In the genomic region with DNA sequence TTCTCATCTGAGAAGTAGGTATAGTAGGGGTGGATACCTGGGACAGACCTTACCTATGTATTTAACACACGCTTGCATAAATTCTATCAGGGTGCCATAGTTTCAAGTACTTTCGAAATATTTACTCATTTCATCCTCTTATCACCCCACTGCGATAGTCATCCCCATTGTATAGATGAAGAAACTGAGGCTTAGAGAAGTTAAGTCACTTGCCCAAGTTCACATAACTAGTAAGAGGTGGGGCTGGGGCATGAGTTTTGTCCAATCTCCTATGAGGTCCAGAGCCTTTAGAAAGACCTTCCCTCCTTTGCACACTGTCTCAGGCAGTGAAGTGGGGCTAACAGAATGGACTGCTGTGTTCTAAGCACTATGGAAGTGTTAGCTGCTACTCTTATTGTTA, we compare ENCODE assay signal across 15 cellular contexts. TPM values are rescaled to one million over a fixed set of nuclear protein-coding genes. Genes with fewer than 3 reads are reported as not detected.
A peak's percentile ranks its signal among the peaks of the same experiment; 100 is the strongest.
DNase-seq lines count a peak whose midpoint lies in the region; ATAC-seq and TF ChIP-seq lines count a peak whose summit lies in the region.
"Had no signal": no experiment of that assay in that cellular context is flagged by ENCODE, and none has a peak within 500 bp of the region (broad histone marks: within the 10 kb centered on the region; RNA-seq: fewer than 3 reads in every experiment).

No MANE protein-coding gene starts in this region.

- CTCF ChIA-PET in mammary epithelial cell (lab: Charles Lee; ENCODE audit: low non-redundant PET) (no interaction called here), MCF 10A (lab: Yijun Ruan, JAX) (interaction anchor here (1.4 kb wide), 1 partner anchor 13 kb away, joined by 3 read pairs; no protein-coding TSS in a partner anchor)

- H3K4me3 Mint-ChIP-seq in MCF 10A (ENCODE audit: unreplicated experiment), result no peak overlapping the region
- peak overlapping the region; percentile 36 for H3K4me3 Mint-ChIP-seq in nephron progenitor cell
- H3K4me3 Mint-ChIP-seq: CD14-positive monocyte; CD4-positive, alpha-beta memory T cell had no signal

- H4K20me1 ChIP-seq in mammary epithelial cell (ENCODE audit: insufficient read depth, low read length), result no peaks in the 10 kb centered on the region
- H4K20me1 ChIP-seq: BLaER1 had no signal

- H3K36me3 Mint-ChIP-seq in MCF 10A (ENCODE audit: insufficient read depth, unreplicated experiment), result no peaks in the 10 kb centered on the region
- H3K36me3 Mint-ChIP-seq in nephron progenitor cell (ENCODE audit: low read depth), result no peaks in the 10 kb centered on the region
- H3K36me3 Mint-ChIP-seq: CD14-positive monocyte; CD4-positive, alpha-beta memory T cell had no signal

- no peak overlapping the region for H3K4me3 ChIP-seq in mammary epithelial cell (replicated peaks in 1 of 3; ENCODE audit: insufficient read depth in 1 of 3, low read depth in 2 of 3, low read length in 3 of 3)
- no peak overlapping the region for H3K4me3 ChIP-seq in lower lobe of right lung
- H3K4me3 ChIP-seq: BLaER1, HAP-1 had no signal

- intact Hi-C loops in mammary epithelial cell (cut with micrococcal nuclease), result no loop called here
- intact Hi-C loops in MCF 10A (cut with micrococcal nuclease), result no loop called here
- intact Hi-C loops in lower lobe of right lung (cut with DNase I), result no loop called here

- H3K9ac ChIP-seq in mammary epithelial cell (ENCODE audit: insufficient read depth, low read length), result no peak overlapping the region
- H3K9ac ChIP-seq: BLaER1 had no signal

- no peak for ATAC-seq in lower lobe of right lung

- peaks cover 5% of the 10 kb centered on the region for H3K4me1 ChIP-seq in mammary epithelial cell (ENCODE audit: insufficient read depth, low read length)
- no peaks in the 10 kb centered on the region for H3K4me1 ChIP-seq in lower lobe of right lung
- H3K4me1 ChIP-seq: HAP-1 had no signal

- H3K9me3 ChIP-seq in mammary epithelial cell (replicated peaks; ENCODE audit: insufficient read depth, low read length) (no peaks in the 10 kb centered on the region), lower lobe of right lung (no peaks in the 10 kb centered on the region)
- H3K9me3 ChIP-seq: BLaER1, HAP-1 had no signal

- H3K27me3 ChIP-seq in mammary epithelial cell (ENCODE audit: insufficient read depth, low read length), result no peaks in the 10 kb centered on the region
- peaks cover 41% of the 10 kb centered on the region for H3K27me3 ChIP-seq in lower lobe of right lung (ENCODE audit: low read depth)

- no peak overlapping the region for H3K27ac Mint-ChIP-seq in MCF 10A (ENCODE audit: low read depth, unreplicated experiment)
- H3K27ac Mint-ChIP-seq in nephron progenitor cell, result no peak overlapping the region
- H3K27ac Mint-ChIP-seq: CD4-positive, alpha-beta memory T cell had no signal

- dilution Hi-C loops in mammary epithelial cell (cut with HindIII; ENCODE audit: low sequenced_read_pairs), result loop anchor here (5.0 to 10.0 kb wide), 3 partner anchors 34 to 162 kb away; a partner anchor contains a TSS

- 97% methylated on average over 3 of the region's 3 CpGs for WGBS in mammary epithelial cell (ENCODE audit: low coverage, missing lambda C conversion rate)

- no peak overlapping the region for H3K4me2 ChIP-seq in mammary epithelial cell (ENCODE audit: insufficient read depth, low read depth, low read length)
- H3K4me2 ChIP-seq: BLaER1 had no signal

- in situ Hi-C loops in mammary epithelial cell (cut with MboI; ENCODE audit: low sequenced_read_pairs in 2 of 2), result no loop called here

- H3K79me2 ChIP-seq in mammary epithelial cell (ENCODE audit: insufficient read depth, low read length), result no peaks in the 10 kb centered on the region

- H3K27me3 Mint-ChIP-seq in MCF 10A (ENCODE audit: insufficient read depth, unreplicated experiment), result peaks cover 14% of the 10 kb centered on the region
- H3K27me3 Mint-ChIP-seq in nephron progenitor cell (ENCODE audit: low read depth, poor library complexity), result peaks cover 15% of the 10 kb centered on the region

- H2AFZ ChIP-seq in mammary epithelial cell (ENCODE audit: low read depth, low read length), result peak overlapping the region; percentile 78

- POLR2A ChIA-PET in MCF 10A (lab: Yijun Ruan, JAX), result no interaction called here

- H3K27ac ChIP-seq in mammary epithelial cell (ENCODE audit: insufficient read depth, low read depth, low read length) (no peak overlapping the region), lower lobe of right lung (no peak overlapping the region)
- H3K27ac ChIP-seq: BLaER1 had no signal

- no TSS peak for BruUV-seq in mammary epithelial cell (replicated peaks; lab: Mats Ljungman, UMichigan)
- BruUV-seq in MCF 10A (replicated peaks; lab: Mats Ljungman, UMichigan), result no TSS peak

- H3K9me3 Mint-ChIP-seq in MCF 10A (ENCODE audit: unreplicated experiment), result no peaks in the 10 kb centered on the region
- H3K9me3 Mint-ChIP-seq in nephron progenitor cell, result no peaks in the 10 kb centered on the region

- H3K36me3 ChIP-seq in mammary epithelial cell (ENCODE audit: insufficient read depth, low read length), result no peaks in the 10 kb centered on the region
- H3K36me3 ChIP-seq in lower lobe of right lung, result no peaks in the 10 kb centered on the region
- H3K36me3 ChIP-seq: BLaER1, HAP-1 had no signal

- TF ChIP-seq CTCF in mammary epithelial cell (conservative IDR thresholded peaks at IDR 0.05 in 1 of 2, IDR thresholded peaks at IDR 0.05 in 1 of 2; ENCODE audit: extremely low read depth in 1 of 2, insufficient read depth in 1 of 2, low read depth in 1 of 2, low read length in 2 of 2) (no peak), MCF 10A (IDR thresholded peaks at IDR 0.05; ENCODE audit: unreplicated experiment) (no peak), nephron progenitor cell (IDR thresholded peaks at IDR 0.05) (no peak), lower lobe of right lung (IDR thresholded peaks at IDR 0.05) (no peak)

- H3K4me1 Mint-ChIP-seq in MCF 10A (ENCODE audit: insufficient read depth, unreplicated experiment), result no peaks in the 10 kb centered on the region
- H3K4me1 Mint-ChIP-seq in nephron progenitor cell, result peaks cover 63% of the 10 kb centered on the region
- H3K4me1 Mint-ChIP-seq: CD14-positive monocyte; CD4-positive, alpha-beta memory T cell had no signal

- DNase-seq in mammary epithelial cell, result no peak
- DNase-seq in MCF 10A (ENCODE audit: unreplicated experiment), result no peak
- no peak for DNase-seq in nephron progenitor cell
- DNase-seq in lower lobe of right lung, result no peak
- DNase-seq: 8988T; CD4-positive, alpha-beta memory T cell; DMS153; GF-D8 had no signal

RNA-seq across cellular contexts. Expression of a gene that starts 6.2 kb away (rescaled TPM):
- total RNA-seq in mammary epithelial cell (not detected), MCF 10A (2022) (not detected in 2 replicates), lower lobe of right lung (not detected)
- polyA plus RNA-seq in mammary epithelial cell, result not detected
- not detected for polyA minus RNA-seq in mammary epithelial cell
- total RNA-seq: A673; CD4-positive, alpha-beta memory T cell; Daoy; H4 had no signal
- polyA plus RNA-seq: AG04450; CD14-positive monocyte; CD4-positive, alpha-beta memory T cell had no signal

RNA-seq across cellular contexts. Expression of a gene that starts 9.7 kb away (rescaled TPM):
- 10 to 100 TPM; 12.5 to 26.4 TPM for total RNA-seq in mammary epithelial cell
- 12.8 TPM for polyA plus RNA-seq in mammary epithelial cell
- 16.0 TPM for polyA minus RNA-seq in mammary epithelial cell
- total RNA-seq in MCF 10A (2022), result 11.1 and 13.3 TPM in 2 replicates
- total RNA-seq in lower lobe of right lung, result 17.0 TPM
- polyA plus RNA-seq: CD14-positive monocyte had no signal

RNA-seq across cellular contexts. Expression of a gene that starts 38.3 kb away (rescaled TPM):
- total RNA-seq in mammary epithelial cell (1,000 to 10,000 TPM in 1 of 2 donors, 100 to 1,000 TPM in 1; 961 to 1,334 TPM), MCF 10A (2022) (2,403 and 2,457 TPM in 2 replicates), lower lobe of right lung (1,025 TPM)
- polyA plus RNA-seq in mammary epithelial cell, result 2,297 TPM
- polyA minus RNA-seq in mammary epithelial cell, result 1,208 TPM

RNA-seq across cellular contexts. Expression of a gene that starts 54.4 kb away (rescaled TPM):
- 10 to 100 TPM in 1 of 2 donors, 1 to 10 TPM in 1; 3.7 to 12.8 TPM for total RNA-seq in mammary epithelial cell
- polyA plus RNA-seq in mammary epithelial cell, result 8.8 TPM
- polyA minus RNA-seq in mammary epithelial cell, result 8.8 TPM
- 12.3 and 13.3 TPM in 2 replicates for total RNA-seq in MCF 10A (2022)
- total RNA-seq in lower lobe of right lung, result 9.0 TPM
